In the genomic region with DNA sequence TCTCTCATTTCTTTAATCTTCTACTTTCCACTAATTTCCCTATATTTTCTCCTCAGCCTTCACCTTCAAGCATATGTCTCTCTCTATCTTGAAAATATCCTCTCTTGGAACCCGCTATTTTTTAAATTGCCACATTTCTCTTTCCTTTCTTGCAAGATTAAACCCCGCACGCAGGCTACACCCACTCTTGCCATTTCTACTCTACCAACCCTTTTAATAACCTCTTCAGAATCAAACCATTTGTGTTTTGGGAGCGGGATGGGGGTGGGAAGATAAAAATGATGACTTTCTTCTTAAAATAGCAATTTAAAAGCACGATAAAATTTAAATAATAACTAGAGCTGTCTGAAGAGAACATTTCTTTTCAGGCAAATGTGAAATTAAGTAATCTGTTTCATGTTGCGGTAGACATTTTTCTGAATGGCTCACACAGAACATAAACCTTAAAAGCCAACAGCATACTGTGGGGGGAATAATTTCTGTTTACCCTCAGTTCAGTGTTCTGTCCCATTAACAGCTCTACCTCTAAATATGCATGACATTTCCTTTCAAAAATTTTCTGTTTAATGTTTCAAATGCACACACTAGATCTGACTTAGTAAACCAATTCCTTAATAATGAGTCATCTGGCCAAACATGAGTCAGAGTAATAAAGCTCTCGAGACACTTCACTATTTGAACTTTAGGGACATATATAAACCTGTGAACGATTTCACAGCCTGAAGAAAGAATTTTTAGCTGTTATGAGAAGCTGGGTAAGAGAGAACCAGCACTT, we compare ENCODE assay signal across 9 cellular contexts. TPM values are rescaled to one million over a fixed set of nuclear protein-coding genes. Genes with fewer than 3 reads are reported as not detected.
DNase-seq lines count a peak whose midpoint lies in the region; ATAC-seq, FAIRE-seq and TF ChIP-seq lines count a peak whose summit lies in the region.
"Had no signal": no experiment of that assay in that cellular context is flagged by ENCODE, and none has a peak within 500 bp of the region (broad histone marks: within the 10 kb centered on the region; RNA-seq: fewer than 3 reads in every experiment).

No MANE protein-coding gene starts in this region.

- H3K9me3 ChIP-seq in A673 (ENCODE audit: low read depth, low read length, poor library complexity, severe bottlenecking) (peaks cover 6% of the 10 kb centered on the region), SK-N-MC (ENCODE audit: low read depth, low read length) (0 out of 2 replicates have a peak, but pooled peaks cover 3% of the 10 kb centered on the region), keratinocyte (ENCODE audit: control insufficient read depth, low read depth, low read length) (peaks cover 3% of the 10 kb centered on the region)

- peak overlapping the region; percentile 10 for H3K9ac ChIP-seq in SK-N-MC (ENCODE audit: insufficient read length)
- H3K9ac ChIP-seq in keratinocyte (ENCODE audit: control insufficient read depth, extremely low read depth, insufficient read depth, low read length): no peak overlapping the region

- H3K27me3 Mint-ChIP-seq in HFFc6 (ENCODE audit: insufficient read depth): no peaks in the 10 kb centered on the region

- dilution Hi-C loops in keratinocyte (cut with MboI; ENCODE audit: extremely low pct_ligation_motif_present, low sequenced_read_pairs): no loop called here

- H3K36me3 ChIP-seq in A673 (ENCODE audit: insufficient read depth, low read length, poor library complexity, severe bottlenecking): no peaks in the 10 kb centered on the region
- no peaks in the 10 kb centered on the region for H3K36me3 ChIP-seq in SK-N-MC (ENCODE audit: insufficient read depth, low read length)
- no peaks in the 10 kb centered on the region for H3K36me3 ChIP-seq in keratinocyte (ENCODE audit: control insufficient read depth in 2 of 2, extremely low read depth in 1 of 2, insufficient read depth in 2 of 2, low read length in 2 of 2)

- H3K27ac ChIP-seq in A673 (ENCODE audit: low read depth, low read length, poor library complexity, severe bottlenecking) (peak overlapping the region; percentile 67), SK-N-MC (peak overlapping the region; percentile 72), keratinocyte (ENCODE audit: control insufficient read depth, insufficient read depth, low read length) (peak overlapping the region; percentile 68)

- peak overlapping the region; percentile 34 for H3K4me3 ChIP-seq in A673 (ENCODE audit: low read depth, low read length, poor library complexity, severe bottlenecking)
- H3K4me3 ChIP-seq in SK-N-MC: peak overlapping the region; percentile 61
- H3K4me3 ChIP-seq in keratinocyte (ENCODE audit: control insufficient read depth in 2 of 3, extremely low read depth in 1 of 3, insufficient read depth in 2 of 3, low read depth in 1 of 3, low read length in 3 of 3): peak overlapping the region in 2 of 3 experiments; percentile 26

- no peak for ATAC-seq in HG03159 (IDR thresholded peaks at IDR 0.05; ENCODE audit: unreplicated experiment)
- ATAC-seq in HG02884 (IDR thresholded peaks at IDR 0.05; ENCODE audit: unreplicated experiment): no peak
- no peak for ATAC-seq in GM21619 (IDR thresholded peaks at IDR 0.05; ENCODE audit: unreplicated experiment)

- BruUV-seq in A673 (replicated peaks; lab: Mats Ljungman, UMichigan): no TSS peak

- H3K27ac Mint-ChIP-seq in HFFc6: peak overlapping the region; percentile 87
- H3K27ac Mint-ChIP-seq: natural killer cell had no signal

- no peaks in the 10 kb centered on the region for H3K27me3 ChIP-seq in A673 (replicated peaks; ENCODE audit: insufficient read depth, low read depth, low read length, poor library complexity)
- no peaks in the 10 kb centered on the region for H3K27me3 ChIP-seq in keratinocyte (ENCODE audit: control insufficient read depth, extremely low read depth, insufficient read depth, low read length)

- DNase-seq in A673 (ENCODE audit: low spot score) (peak; percentile 89), HFFc6 (peak; percentile 95), SK-N-MC (ENCODE audit: low read depth, low spot score) (peak; percentile 60), keratinocyte (ENCODE audit: low read depth, low spot score) (peak; percentile 57), NCI-H526 (lab: John Stamatoyannopoulos, UW) (no peak)
- DNase-seq: natural killer cell had no signal

- no peaks in the 10 kb centered on the region for H3K9me3 Mint-ChIP-seq in HFFc6
- H3K9me3 Mint-ChIP-seq: natural killer cell had no signal

- H3K79me2 ChIP-seq in keratinocyte (ENCODE audit: control insufficient read depth, insufficient read depth, low read length): peaks cover 14% of the 10 kb centered on the region

- H3K4me3 Mint-ChIP-seq in HFFc6: peak overlapping the region; percentile 83
- H3K4me3 Mint-ChIP-seq: natural killer cell had no signal

- peak; percentile 73 for FAIRE-seq in keratinocyte (lab: Jason Lieb, UNC)

- peak overlapping the region; percentile 72 for H3K4me2 ChIP-seq in keratinocyte (ENCODE audit: control insufficient read depth, extremely low read depth, insufficient read depth, low read depth, low read length)

- CTCF ChIA-PET in A673 (lab: Charles Lee): no interaction called here

- intact Hi-C loops in A673 (cut with micrococcal nuclease; ENCODE audit: unreplicated experiment): loop anchor here (10.0 kb wide), 1 partner anchor 736 kb away; no protein-coding TSS in a partner anchor

- peaks cover 39% of the 10 kb centered on the region for H3K36me3 Mint-ChIP-seq in HFFc6 (ENCODE audit: low read depth)
- H3K36me3 Mint-ChIP-seq: natural killer cell had no signal

- TF ChIP-seq CTCF in A673 (conservative IDR thresholded peaks at IDR 0.05; ENCODE audit: low read depth, low read length): no peak
- no peak for TF ChIP-seq CTCF in HFFc6 (IDR thresholded peaks at IDR 0.05)
- TF ChIP-seq CTCF in keratinocyte (optimal IDR thresholded peaks at IDR 0.05 in 1 of 3, IDR thresholded peaks at IDR 0.05 in 1 of 3, conservative IDR thresholded peaks at IDR 0.05 in 1 of 3; ENCODE audit: extremely low read depth in 1 of 3, insufficient read depth in 2 of 3, low read length in 3 of 3): no peak

- POLR2A ChIA-PET in A673 (lab: Charles Lee; ENCODE audit: low non-redundant PET): interaction anchor here (0.6 kb wide), 1 partner anchor 261 kb away, joined by 3 read pairs; no protein-coding TSS in a partner anchor

- peaks cover 94% of the 10 kb centered on the region for H3K4me1 Mint-ChIP-seq in HFFc6 (ENCODE audit: low read depth)
- H3K4me1 Mint-ChIP-seq: natural killer cell had no signal

- H3K4me1 ChIP-seq in A673 (ENCODE audit: insufficient read depth, low read length, poor library complexity, severe bottlenecking) (peaks cover 72% of the 10 kb centered on the region), keratinocyte (ENCODE audit: control insufficient read depth, extremely low read depth, insufficient read depth, low read length) (peaks cover 41% of the 10 kb centered on the region)

- no peak overlapping the region for H2AFZ ChIP-seq in keratinocyte (ENCODE audit: control insufficient read depth, low read length)

- no peaks in the 10 kb centered on the region for H4K20me1 ChIP-seq in keratinocyte (ENCODE audit: control insufficient read depth, extremely low read depth, insufficient read depth, low read length)

- H3K9me1 ChIP-seq in keratinocyte (ENCODE audit: control insufficient read depth, extremely low read depth, insufficient read depth, low read length): no peaks in the 10 kb centered on the region

RNA-seq across cellular contexts. Expression of a gene that starts 20.5 kb away (rescaled TPM):
- total RNA-seq in A673 (2021): 3.8 and 4.6 TPM in 2 replicates
- total RNA-seq in HFFc6 (2021; fragmentation: NEBNext Ultra II Directional; extraction: Animal tissue kit (Norgen Biotek cat#: 25700)): 10 to 100 TPM; 33.4 to 40.6 (median 36.1) TPM
- 11.5 to 15.7 TPM (median 13.8 TPM) in 3 replicates for polyA plus RNA-seq in keratinocyte
- polyA plus RNA-seq in keratinocyte (2011; ENCODE audit: low read depth): 2.1 TPM
- polyA plus RNA-seq in keratinocyte (2011; cell fraction: cytosol; rRNA removed): 6.3 and 9.0 TPM in 2 replicates
- 21.0 and 23.7 TPM in 2 replicates for polyA plus RNA-seq in keratinocyte (2011; cell fraction: nucleus; rRNA removed)
- polyA plus RNA-seq in keratinocyte (2012; ENCODE audit: low replicate concordance): 3.8 and 11.3 TPM in 2 replicates
- 10.3 to 16.2 TPM (median 15.2 TPM) in 3 replicates for polyA minus RNA-seq in keratinocyte
- polyA minus RNA-seq in keratinocyte (2011; cell fraction: cytosol; rRNA and poly(A)+ RNA removed): 10.7 TPM
- polyA minus RNA-seq in keratinocyte (2011; cell fraction: nucleus; rRNA and poly(A)+ RNA removed): 24.1 and 43.1 TPM in 2 replicates

Comparison
In these comparisons a context has a peak if more than half of its experiments do, and no peak if none do; other contexts are left out.
1. DNase-seq: peak in A673 (single experiment), HFFc6 (single experiment), SK-N-MC (single experiment) and keratinocyte (single experiment); none in NCI-H526 (0 of 2).
2. Peak in every context shown above with its lines, with median percentiles within 50 percentile points of each other: H3K27ac ChIP-seq and H3K4me3 ChIP-seq.